ENCODE assay signal across 1 cellular context in the genomic region with DNA sequence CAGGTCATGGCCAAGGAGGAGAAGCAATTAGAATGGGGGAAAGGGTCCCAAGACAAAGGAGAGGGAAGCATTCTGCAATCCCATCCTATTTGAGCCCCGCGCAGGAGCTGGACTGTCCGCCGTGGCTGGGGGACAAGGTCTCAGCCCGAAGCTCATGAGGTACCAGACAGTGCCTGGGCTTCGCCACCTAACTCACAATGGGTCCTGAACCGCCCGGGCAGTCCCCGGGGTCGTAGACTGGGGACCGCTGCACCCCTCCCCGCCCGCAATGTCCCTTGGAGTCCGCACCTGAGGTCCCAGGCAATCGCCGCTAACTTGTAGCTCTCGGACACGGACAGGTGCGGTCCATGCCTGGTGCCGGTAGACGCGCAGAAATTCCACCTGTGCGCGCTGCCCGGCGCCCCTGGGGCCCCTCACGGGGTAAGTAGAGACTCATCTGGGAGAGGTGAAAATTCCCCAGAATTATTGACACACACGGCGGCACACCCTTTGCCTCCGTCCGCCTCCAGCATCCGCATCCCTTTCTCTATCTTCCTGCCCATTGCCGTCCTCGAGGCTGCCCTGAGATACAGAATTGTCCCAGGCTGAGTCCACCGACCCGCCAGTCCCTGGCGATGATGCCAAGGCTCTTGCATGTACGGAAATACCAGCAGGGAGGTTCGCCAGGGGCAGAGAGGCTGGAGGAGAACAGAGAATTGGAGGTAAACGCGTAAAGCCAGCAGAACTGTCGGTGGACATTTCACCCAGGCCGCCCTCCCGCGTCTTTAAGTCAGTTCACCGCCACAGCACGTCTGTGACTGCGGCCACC.
TF ChIP-seq lines count a peak whose summit lies in the region.

No MANE protein-coding gene starts in this region.

TF ChIP-seq in HepG2, 621 proteins besides CTCF, POLR2A, EP300 and RAD21 (continued from another document):
- TF ChIP-seq, protein P1, sequence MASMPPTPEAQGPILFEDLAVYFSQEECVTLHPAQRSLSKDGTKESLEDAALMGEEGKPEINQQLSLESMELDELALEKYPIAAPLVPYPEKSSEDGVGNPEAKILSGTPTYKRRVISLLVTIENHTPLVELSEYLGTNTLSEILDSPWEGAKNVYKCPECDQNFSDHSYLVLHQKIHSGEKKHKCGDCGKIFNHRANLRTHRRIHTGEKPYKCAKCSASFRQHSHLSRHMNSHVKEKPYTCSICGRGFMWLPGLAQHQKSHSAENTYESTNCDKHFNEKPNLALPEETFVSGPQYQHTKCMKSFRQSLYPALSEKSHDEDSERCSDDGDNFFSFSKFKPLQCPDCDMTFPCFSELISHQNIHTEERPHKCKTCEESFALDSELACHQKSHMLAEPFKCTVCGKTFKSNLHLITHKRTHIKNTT (CRISPR knock-in tag; IDR thresholded peaks at IDR 0.05) = no peak
